In genomic region chr1:228163776-228164534, GRCh38 we compare ENCODE assay signal across 9 cellular contexts. TPM values are rescaled to one million over a fixed set of nuclear protein-coding genes. Genes with fewer than 3 reads are reported as not detected.
DNase-seq lines count a peak whose midpoint lies in the region; ATAC-seq, FAIRE-seq and TF ChIP-seq lines count a peak whose summit lies in the region.
"Had no signal": no experiment of that assay in that cellular context is flagged by ENCODE, and none has a peak within 500 bp of the region (broad histone marks: within the 10 kb centered on the region; RNA-seq: fewer than 3 reads in every experiment).

No MANE protein-coding gene starts in this region.

- no peaks in the 10 kb centered on the region for H4K20me1 ChIP-seq in astrocyte (ENCODE audit: insufficient read depth, low read length)

- no peak for FAIRE-seq in astrocyte (lab: Jason Lieb, UNC)

- H3K36me3 ChIP-seq in astrocyte (ENCODE audit: insufficient read depth, low read length) (no peaks in the 10 kb centered on the region), lower lobe of right lung (peaks cover 7% of the 10 kb centered on the region), suprapubic skin (no peaks in the 10 kb centered on the region)

- no peaks in the 10 kb centered on the region for H3K9me3 ChIP-seq in astrocyte (ENCODE audit: insufficient read depth, low read depth, low read length)
- H3K9me3 ChIP-seq in lower lobe of right lung = no peaks in the 10 kb centered on the region
- no peaks in the 10 kb centered on the region for H3K9me3 ChIP-seq in suprapubic skin

- peak overlapping the region; percentile 90 for H3K4me3 Mint-ChIP-seq in T-helper 2 cell treated with Interferon-gamma antibody and Interleukin-4, amounts not matched to agents 5 μg/mL and 100 μg/mL, for 36 hours
- peak overlapping the region; percentile 57 for H3K4me3 Mint-ChIP-seq in astrocyte (ENCODE audit: unreplicated experiment)

- TF ChIP-seq EP300 in suprapubic skin (IDR thresholded peaks at IDR 0.05) = no peak

- peak overlapping the region; percentile 86 for H3K27ac Mint-ChIP-seq in T-helper 2 cell treated with Interferon-gamma antibody and Interleukin-4, amounts not matched to agents 5 μg/mL and 100 μg/mL, for 36 hours
- peak overlapping the region; percentile 69 for H3K27ac Mint-ChIP-seq in astrocyte (ENCODE audit: unreplicated experiment)

- no peak overlapping the region for H3K27ac ChIP-seq in astrocyte (ENCODE audit: low read depth, low read length)
- H3K27ac ChIP-seq in lower lobe of right lung = peak overlapping the region; percentile 100
- H3K27ac ChIP-seq in suprapubic skin = peak overlapping the region; percentile 100

- 84% methylated on average over 11 of the region's 11 CpGs for WGBS in suprapubic skin

- no peak overlapping the region for H2AFZ ChIP-seq in astrocyte (ENCODE audit: low read depth, low read length)

- H3K4me1 Mint-ChIP-seq in T-helper 2 cell treated with Interferon-gamma antibody and Interleukin-4, amounts not matched to agents 5 μg/mL and 100 μg/mL, for 36 hours (ENCODE audit: low read depth) = peaks cover 23% of the 10 kb centered on the region
- peaks cover 5% of the 10 kb centered on the region for H3K4me1 Mint-ChIP-seq in astrocyte (ENCODE audit: low read depth, unreplicated experiment)

- H3K4me2 ChIP-seq in astrocyte (ENCODE audit: low read length) = peak overlapping the region; percentile 94

- ATAC-seq in lower lobe of right lung (no peak), GM21576 (IDR thresholded peaks at IDR 0.05; ENCODE audit: unreplicated experiment) (no peak), HG03565 (IDR thresholded peaks at IDR 0.05; ENCODE audit: unreplicated experiment) (no peak)

- no peak for DNase-seq in T-helper 2 cell treated with Interferon-gamma antibody and Interleukin-4, amounts not matched to agents 5 μg/mL and 100 μg/mL, for 36 hours (ENCODE audit: low spot score)
- DNase-seq in T-helper 2 cell (no peak), astrocyte (ENCODE audit: low read depth) (no peak), lower lobe of right lung (peak; percentile 43), suprapubic skin (ENCODE audit: low spot score in 2 of 2) (peak in 1 of 2 donors; percentile 65), head of caudate nucleus (no peak)
- DNase-seq: hypothalamus had no signal

- TF ChIP-seq POLR2A in suprapubic skin (IDR thresholded peaks at IDR 0.05) = no peak

- H3K36me3 Mint-ChIP-seq in T-helper 2 cell treated with Interferon-gamma antibody and Interleukin-4, amounts not matched to agents 5 μg/mL and 100 μg/mL, for 36 hours (ENCODE audit: low read depth) = no peaks in the 10 kb centered on the region
- H3K36me3 Mint-ChIP-seq in astrocyte (ENCODE audit: low read depth, unreplicated experiment) = peaks cover 2% of the 10 kb centered on the region

- intact Hi-C loops in lower lobe of right lung (cut with DNase I) = no loop called here
- intact Hi-C loops in head of caudate nucleus (cut with DNase I) = loop anchor here (2.0 to 10.0 kb wide), 2 partner anchors 23 to 321 kb away; partner anchors contain the start of genes GUK1 and RNF187

- H3K79me2 ChIP-seq in astrocyte (ENCODE audit: insufficient read depth, low read length) = peaks cover 25% of the 10 kb centered on the region

- no peaks in the 10 kb centered on the region for H3K27me3 Mint-ChIP-seq in T-helper 2 cell treated with Interferon-gamma antibody and Interleukin-4, amounts not matched to agents 5 μg/mL and 100 μg/mL, for 36 hours (ENCODE audit: low read depth)
- H3K27me3 Mint-ChIP-seq in astrocyte (ENCODE audit: low read depth, unreplicated experiment) = peaks cover 3% of the 10 kb centered on the region

- H3K27me3 ChIP-seq in astrocyte (ENCODE audit: insufficient read depth, low read length) = peaks cover 2% of the 10 kb centered on the region
- H3K27me3 ChIP-seq in lower lobe of right lung (ENCODE audit: low read depth) = peaks cover 10% of the 10 kb centered on the region
- H3K27me3 ChIP-seq in suprapubic skin = no peaks in the 10 kb centered on the region

- H3K9ac ChIP-seq in astrocyte (ENCODE audit: low read length) = no peak overlapping the region

- TF ChIP-seq CTCF in astrocyte (IDR thresholded peaks at IDR 0.05; ENCODE audit: insufficient read depth, low read depth, low read length) = no peak
- no peak for TF ChIP-seq CTCF in lower lobe of right lung (IDR thresholded peaks at IDR 0.05)
- no peak for TF ChIP-seq CTCF in suprapubic skin (IDR thresholded peaks at IDR 0.05)

- H3K4me1 ChIP-seq in astrocyte (ENCODE audit: insufficient read depth, low read length) = peaks cover 28% of the 10 kb centered on the region
- peaks cover 55% of the 10 kb centered on the region for H3K4me1 ChIP-seq in lower lobe of right lung
- peaks cover 70% of the 10 kb centered on the region for H3K4me1 ChIP-seq in suprapubic skin

- no peaks in the 10 kb centered on the region for H3K9me3 Mint-ChIP-seq in T-helper 2 cell treated with Interferon-gamma antibody and Interleukin-4, amounts not matched to agents 5 μg/mL and 100 μg/mL, for 36 hours
- H3K9me3 Mint-ChIP-seq in astrocyte (ENCODE audit: unreplicated experiment) = peaks cover 2% of the 10 kb centered on the region

- H3K4me3 ChIP-seq in astrocyte (ENCODE audit: insufficient read depth, low read depth, low read length) = no peak overlapping the region
- no peak overlapping the region for H3K4me3 ChIP-seq in lower lobe of right lung
- no peak overlapping the region for H3K4me3 ChIP-seq in suprapubic skin

RNA-seq across cellular contexts. Expression of gene IBA57, which starts 1.6 kb away (rescaled TPM):
- total RNA-seq in astrocyte (3.8 and 4.9 TPM in 2 replicates), lower lobe of right lung (10.7 TPM), suprapubic skin (10 to 100 TPM in 2 of 4 donors, 1 to 10 TPM in 2; 9.2 to 22.4 (median 12.4) TPM)

RNA-seq across cellular contexts. Expression of gene GJC2, which starts 14.2 kb away (rescaled TPM):
- total RNA-seq in astrocyte (1.1 and 1.4 TPM in 2 replicates), lower lobe of right lung (6.0 TPM), suprapubic skin (1 to 10 TPM; 2.5 to 3.6 (median 3.0) TPM)

RNA-seq across cellular contexts. Expression of gene GUK1, which starts 23.9 kb away (rescaled TPM):
- total RNA-seq in astrocyte = 214 and 217 TPM in 2 replicates
- 192 TPM for total RNA-seq in lower lobe of right lung
- 100 to 1,000 TPM; 384 to 510 (median 421) TPM for total RNA-seq in suprapubic skin

RNA-seq across cellular contexts. Expression of gene OBSCN, which starts 43.9 kb away (rescaled TPM):
- total RNA-seq in astrocyte = 11.1 and 17.5 TPM in 2 replicates
- 35.6 TPM for total RNA-seq in lower lobe of right lung
- 10 to 100 TPM; 15.0 to 46.6 (median 34.4) TPM for total RNA-seq in suprapubic skin

RNA-seq across cellular contexts. Expression of gene MRPL55, which starts 54.9 kb away (rescaled TPM):
- total RNA-seq in astrocyte = 50.8 and 53.3 TPM in 2 replicates
- total RNA-seq in lower lobe of right lung = 43.6 TPM
- 100 to 1,000 TPM in 3 of 4 donors, 10 to 100 TPM in 1; 99.3 to 161 (median 119) TPM for total RNA-seq in suprapubic skin
